13 cellular contexts compared by ENCODE assay signal in genomic region chr2:44267269-44268258, GRCh38. TPM values are rescaled to one million over a fixed set of nuclear protein-coding genes. Genes with fewer than 3 reads are reported as not detected.
DNase-seq lines count a peak whose midpoint lies in the region; ATAC-seq and TF ChIP-seq lines count a peak whose summit lies in the region.
"Had no signal": no experiment of that assay in that cellular context is flagged by ENCODE, and none has a peak within 500 bp of the region (broad histone marks: within the 10 kb centered on the region; RNA-seq: fewer than 3 reads in every experiment).

No MANE protein-coding gene starts in this region.

- BruUV-seq in IMR-90 (replicated peaks; lab: Mats Ljungman, UMichigan) = no TSS peak

- TF ChIP-seq EP300 in suprapubic skin (IDR thresholded peaks at IDR 0.05) = no peak

- H2BK120ac ChIP-seq in IMR-90 (ENCODE audit: low read depth, low read length) (no peak overlapping the region), mesendoderm (ENCODE audit: low read depth, low read length) (no peak overlapping the region)

- H2AFZ ChIP-seq in IMR-90 (replicated peaks; ENCODE audit: low read length, poor library complexity) = no peak overlapping the region

- no peak for DNase-seq in IMR-90
- DNase-seq in dorsolateral prefrontal cortex = no peak
- peak; percentile 13 for DNase-seq in mesendoderm
- DNase-seq in suprapubic skin (ENCODE audit: low spot score in 2 of 2) = no peak
- no peak for DNase-seq in iPS-NIHi11 (ENCODE audit: low spot score)
- DNase-seq in activated CD8-positive, alpha-beta memory T cell treated with anti-CD3 and anti-CD28 coated beads, Interleukin-2, amount 50 U/mL, for 48 hours = no peak
- DNase-seq in omental fat pad (ENCODE audit: low spot score) = no peak
- DNase-seq: activated CD8-positive, alpha-beta memory T cell treated with anti-CD3 and anti-CD28 coated beads, Interleukin-2, amount 10 ng/mL, durations not matched to agents 7 days and 5 days; DND-41; NCI-H510A treated with DMSO at 0.1 percent for 48 hours; posterior cingulate gyrus; T-cell had no signal

- H2BK20ac ChIP-seq in IMR-90 (ENCODE audit: low read depth, low read length) = no peak overlapping the region

- H3K27ac ChIP-seq in IMR-90 (ENCODE audit: insufficient read depth, low read length) = no peak overlapping the region
- H3K27ac ChIP-seq in dorsolateral prefrontal cortex = peak overlapping the region; percentile 62 to 97 (median 90)
- no peak overlapping the region for H3K27ac ChIP-seq in mesendoderm (ENCODE audit: low read depth, low read length)
- peak overlapping the region; percentile 84 for H3K27ac ChIP-seq in suprapubic skin

- H3K56ac ChIP-seq in IMR-90 (ENCODE audit: extremely low read depth, insufficient read depth, low read length) (no peak overlapping the region), mesendoderm (ENCODE audit: low read length) (no peak overlapping the region)

- TF ChIP-seq POLR2A in IMR-90 (IDR thresholded peaks at IDR 0.05; ENCODE audit: low read depth, low read length) (no peak), suprapubic skin (IDR thresholded peaks at IDR 0.05) (no peak)

- H3K9me1 ChIP-seq in IMR-90 (ENCODE audit: insufficient read depth, low read length) = no peaks in the 10 kb centered on the region

- no peak overlapping the region for H3K14ac ChIP-seq in IMR-90 (replicated peaks; ENCODE audit: low read depth, low read length)

- H4K5ac ChIP-seq in IMR-90 (ENCODE audit: low read depth, low read length) (no peak overlapping the region), mesendoderm (ENCODE audit: low read length) (no peak overlapping the region)

- TF ChIP-seq CTCF in IMR-90 (conservative IDR thresholded peaks at IDR 0.05; ENCODE audit: low read depth, low read length) (no peak), dorsolateral prefrontal cortex (IDR thresholded peaks at IDR 0.05 in 54 of 56, conservative IDR thresholded peaks at IDR 0.05 in 2 of 56; ENCODE audit: low read depth in 1 of 56, partially characterized antibody in 56 of 56) (peak in 2 of 56 donors; percentile 8 to 11), suprapubic skin (IDR thresholded peaks at IDR 0.05) (no peak), omental fat pad (IDR thresholded peaks at IDR 0.05) (no peak)

- no peak overlapping the region for H2AK5ac ChIP-seq in IMR-90 (ENCODE audit: low read depth, low read length)
- H2AK5ac ChIP-seq in mesendoderm (ENCODE audit: low read length) = no peak overlapping the region

- TF ChIP-seq RAD21 in IMR-90 (IDR thresholded peaks at IDR 0.05; ENCODE audit: low read length) = no peak

- H3K4me1 ChIP-seq in IMR-90 (ENCODE audit: control insufficient read depth, insufficient read depth, low read length) (peaks cover 2% of the 10 kb centered on the region), mesendoderm (ENCODE audit: control insufficient read depth, low read depth, low read length) (no peaks in the 10 kb centered on the region), suprapubic skin (peaks cover 15% of the 10 kb centered on the region)

- in situ Hi-C loops in IMR-90 (cut with MboI; ENCODE audit: low sequenced_read_pairs) = no loop called here

- no peak overlapping the region for H3K4ac ChIP-seq in IMR-90 (ENCODE audit: low read depth, low read length)
- no peak overlapping the region for H3K4ac ChIP-seq in mesendoderm (ENCODE audit: low read depth, low read length)

- dilution Hi-C loops in IMR-90 (cut with HindIII; ENCODE audit: low sequenced_read_pairs, unreplicated experiment) = no loop called here

- H3K23ac ChIP-seq in IMR-90 (ENCODE audit: low read depth, low read length) (no peak overlapping the region), mesendoderm (ENCODE audit: low read length) (no peak overlapping the region)

- H2BK5ac ChIP-seq in IMR-90 (ENCODE audit: low read depth, low read length, poor library complexity, severe bottlenecking) (no peak overlapping the region), mesendoderm (ENCODE audit: low read length) (no peak overlapping the region)

- ATAC-seq in IMR-90 (ENCODE audit: low read depth) (peak; percentile 63), GM21529 (IDR thresholded peaks at IDR 0.05; ENCODE audit: unreplicated experiment) (no peak), omental fat pad (ENCODE audit: low FRiP score) (no peak)
- ATAC-seq: activated CD8-positive, alpha-beta memory T cell treated with anti-CD3 and anti-CD28 coated beads, Interleukin-2, amount 10 ng/mL, durations not matched to agents 7 days and 5 days; T-cell had no signal

- H3K9me3 ChIP-seq in IMR-90 (ENCODE audit: control insufficient read depth, insufficient read depth, low read length) = no peaks in the 10 kb centered on the region
- H3K9me3 ChIP-seq in suprapubic skin = no peaks in the 10 kb centered on the region

- H3K4me2 ChIP-seq in IMR-90 (ENCODE audit: low read depth, low read length) (no peak overlapping the region), mesendoderm (ENCODE audit: low read length) (no peak overlapping the region)

- H4K91ac ChIP-seq in IMR-90 (ENCODE audit: insufficient read depth, low read depth, low read length) = no peak overlapping the region

- no peak overlapping the region for H3K18ac ChIP-seq in IMR-90 (ENCODE audit: low read depth, low read length)
- no peak overlapping the region for H3K18ac ChIP-seq in mesendoderm (ENCODE audit: low read length)

- no peaks in the 10 kb centered on the region for H4K20me1 ChIP-seq in IMR-90 (ENCODE audit: insufficient read depth, low read length)

- H3K9ac ChIP-seq in IMR-90 (ENCODE audit: low read depth, low read length) (no peak overlapping the region), mesendoderm (ENCODE audit: low read length) (no peak overlapping the region)

- H2BK15ac ChIP-seq in IMR-90 (ENCODE audit: low read depth, low read length) (no peak overlapping the region; the same call in 2 of the 3 replicates), mesendoderm (replicated peaks; ENCODE audit: low read depth) (no peak overlapping the region)

- H3K27me3 ChIP-seq in IMR-90 (ENCODE audit: control insufficient read depth, insufficient read depth, low read length) = no peaks in the 10 kb centered on the region; the same call in none of the 2 replicates
- H3K27me3 ChIP-seq in dorsolateral prefrontal cortex = no peaks in the 10 kb centered on the region
- H3K27me3 ChIP-seq in mesendoderm (ENCODE audit: insufficient read depth, low read length, poor library complexity) = no peaks in the 10 kb centered on the region
- no peaks in the 10 kb centered on the region for H3K27me3 ChIP-seq in suprapubic skin

- H2AK9ac ChIP-seq in IMR-90 (replicated peaks; ENCODE audit: low read depth, low read length, poor library complexity) = no peak overlapping the region

- H3K36me3 ChIP-seq in IMR-90 (ENCODE audit: control insufficient read depth, insufficient read depth, low read length) = no peaks in the 10 kb centered on the region
- no peaks in the 10 kb centered on the region for H3K36me3 ChIP-seq in mesendoderm (ENCODE audit: control insufficient read depth, insufficient read depth, low read length)
- no peaks in the 10 kb centered on the region for H3K36me3 ChIP-seq in suprapubic skin

- H3K79me2 ChIP-seq in mesendoderm (ENCODE audit: control insufficient read depth, insufficient read depth, low read length) = no peaks in the 10 kb centered on the region

- intact Hi-C loops in IMR-90 (cut with micrococcal nuclease) = no loop called here
- intact Hi-C loops in dorsolateral prefrontal cortex (cut with DNase I) = no loop called here

- H4K8ac ChIP-seq in IMR-90 (ENCODE audit: low read depth in 2 of 2, low read length in 2 of 2) (no peak overlapping the region), mesendoderm (ENCODE audit: low read depth, low read length) (no peak overlapping the region)

- CTCF ChIA-PET in IMR-90 (lab: Yijun Ruan, JAX) = interaction anchor here (0.7 to 1.5 kb wide), 3 partner anchors 10 to 25 kb away, joined by 3 to 4 read pairs (median 4); no protein-coding TSS in a partner anchor

- WGBS in IMR-90 (ENCODE audit: extremely low coverage in 2 of 2, insufficient read length in 1 of 2), 2 experiments = 92% methylated on average over 2 of the region's 8 CpGs; no CpG with 5 or more reads in 1 of the 2 experiments
- WGBS in mesendoderm (ENCODE audit: extremely low coverage, insufficient coverage, low lambda C conversion rate) = no CpG with 5 or more reads among the region's 8 CpGs
- 73% methylated on average over 8 of the region's 8 CpGs for WGBS in suprapubic skin

- POLR2A ChIA-PET in IMR-90 (lab: Charles Lee; ENCODE audit: unreplicated experiment) = no interaction called here

- H3K4me3 ChIP-seq in IMR-90 (ENCODE audit: insufficient read depth, low read depth, low read length) (no peak overlapping the region), dorsolateral prefrontal cortex (peak overlapping the region in 4 of 59 donors; percentile 4 to 11 (median 7)), mesendoderm (ENCODE audit: low read length) (no peak overlapping the region), suprapubic skin (no peak overlapping the region)

- H3K79me1 ChIP-seq in IMR-90 (ENCODE audit: low read depth in 1 of 2, low read length in 2 of 2) (no peaks in the 10 kb centered on the region), mesendoderm (ENCODE audit: low read length) (no peaks in the 10 kb centered on the region)

TF ChIP-seq in IMR-90, 13 proteins besides CTCF, POLR2A, EP300 and RAD21 (continues in another document):
- no peak for TF ChIP-seq MXI1 (IDR thresholded peaks at IDR 0.05; ENCODE audit: borderline replicate concordance, low read depth, low read length)
- TF ChIP-seq RCOR1 (IDR thresholded peaks at IDR 0.05; ENCODE audit: insufficient replicate concordance, low read length) = no peak
- TF ChIP-seq CHD1 (IDR thresholded peaks at IDR 0.05; ENCODE audit: low read depth, low read length) = no peak
- TF ChIP-seq USF2 (IDR thresholded peaks at IDR 0.05; ENCODE audit: low read depth, low read length) = no peak

RNA-seq across cellular contexts. Expression of gene SLC3A1, which starts 7.7 kb away (rescaled TPM):
- total RNA-seq in IMR-90 (2012; rRNA removed) (not detected in 2 replicates), dorsolateral prefrontal cortex (1 to 10 TPM in 47 of 120 experiments, under 1 TPM in 66, not detected in 7; 0.19 to 2.7 (median 0.90) TPM), suprapubic skin (1 to 10 TPM in 1 of 4 donors, under 1 TPM in 2, not detected in 1; 0.34 to 2.6 (median 0.39) TPM), omental fat pad (under 1 TPM in 3 of 4 donors, not detected in 1; 0.19 to 0.95 (median 0.60) TPM)
- not detected in 2 replicates for polyA plus RNA-seq in IMR-90 (2012; rRNA removed)
- not detected in 2 replicates for polyA plus RNA-seq in IMR-90 (2012; cell fraction: cytosol; rRNA removed)
- not detected in 2 replicates for polyA plus RNA-seq in IMR-90 (2012; cell fraction: nucleus; rRNA removed; ENCODE audit: low replicate concordance)
- 0.04 TPM for polyA plus RNA-seq in mesendoderm (2013, experiment 1 of 2)
- 0.01 TPM for polyA plus RNA-seq in mesendoderm (2013, experiment 2 of 2)

Comparison
In these comparisons a context has a peak if more than half of its experiments do, and no peak if none do; other contexts are left out.
1. H3K27ac ChIP-seq: peak in dorsolateral prefrontal cortex (59 of 59) and suprapubic skin (single experiment); none in IMR-90 (single experiment) and mesendoderm (single experiment).